Comparison of ENCODE assay signal across 1 cellular context in genomic region chr10:97498841-97499560, GRCh38.
TF ChIP-seq lines count a peak whose summit lies in the region.

A gene with protein sequence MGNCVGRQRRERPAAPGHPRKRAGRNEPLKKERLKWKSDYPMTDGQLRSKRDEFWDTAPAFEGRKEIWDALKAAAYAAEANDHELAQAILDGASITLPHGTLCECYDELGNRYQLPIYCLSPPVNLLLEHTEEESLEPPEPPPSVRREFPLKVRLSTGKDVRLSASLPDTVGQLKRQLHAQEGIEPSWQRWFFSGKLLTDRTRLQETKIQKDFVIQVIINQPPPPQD (plus strand): TSS chr10:97498924. CDS start chr10:97499204, 280 bp downstream.

TF ChIP-seq in HepG2, 621 proteins besides CTCF, POLR2A, EP300 and RAD21 (continued from another document and continues in another):
- TF ChIP-seq ARID4A (CRISPR knock-in tag; IDR thresholded peaks at IDR 0.05; ENCODE audit: borderline replicate concordance) = 0 out of 2 replicates have a peak, but pooled peaks have one; percentile 4
- TF ChIP-seq, protein P1, sequence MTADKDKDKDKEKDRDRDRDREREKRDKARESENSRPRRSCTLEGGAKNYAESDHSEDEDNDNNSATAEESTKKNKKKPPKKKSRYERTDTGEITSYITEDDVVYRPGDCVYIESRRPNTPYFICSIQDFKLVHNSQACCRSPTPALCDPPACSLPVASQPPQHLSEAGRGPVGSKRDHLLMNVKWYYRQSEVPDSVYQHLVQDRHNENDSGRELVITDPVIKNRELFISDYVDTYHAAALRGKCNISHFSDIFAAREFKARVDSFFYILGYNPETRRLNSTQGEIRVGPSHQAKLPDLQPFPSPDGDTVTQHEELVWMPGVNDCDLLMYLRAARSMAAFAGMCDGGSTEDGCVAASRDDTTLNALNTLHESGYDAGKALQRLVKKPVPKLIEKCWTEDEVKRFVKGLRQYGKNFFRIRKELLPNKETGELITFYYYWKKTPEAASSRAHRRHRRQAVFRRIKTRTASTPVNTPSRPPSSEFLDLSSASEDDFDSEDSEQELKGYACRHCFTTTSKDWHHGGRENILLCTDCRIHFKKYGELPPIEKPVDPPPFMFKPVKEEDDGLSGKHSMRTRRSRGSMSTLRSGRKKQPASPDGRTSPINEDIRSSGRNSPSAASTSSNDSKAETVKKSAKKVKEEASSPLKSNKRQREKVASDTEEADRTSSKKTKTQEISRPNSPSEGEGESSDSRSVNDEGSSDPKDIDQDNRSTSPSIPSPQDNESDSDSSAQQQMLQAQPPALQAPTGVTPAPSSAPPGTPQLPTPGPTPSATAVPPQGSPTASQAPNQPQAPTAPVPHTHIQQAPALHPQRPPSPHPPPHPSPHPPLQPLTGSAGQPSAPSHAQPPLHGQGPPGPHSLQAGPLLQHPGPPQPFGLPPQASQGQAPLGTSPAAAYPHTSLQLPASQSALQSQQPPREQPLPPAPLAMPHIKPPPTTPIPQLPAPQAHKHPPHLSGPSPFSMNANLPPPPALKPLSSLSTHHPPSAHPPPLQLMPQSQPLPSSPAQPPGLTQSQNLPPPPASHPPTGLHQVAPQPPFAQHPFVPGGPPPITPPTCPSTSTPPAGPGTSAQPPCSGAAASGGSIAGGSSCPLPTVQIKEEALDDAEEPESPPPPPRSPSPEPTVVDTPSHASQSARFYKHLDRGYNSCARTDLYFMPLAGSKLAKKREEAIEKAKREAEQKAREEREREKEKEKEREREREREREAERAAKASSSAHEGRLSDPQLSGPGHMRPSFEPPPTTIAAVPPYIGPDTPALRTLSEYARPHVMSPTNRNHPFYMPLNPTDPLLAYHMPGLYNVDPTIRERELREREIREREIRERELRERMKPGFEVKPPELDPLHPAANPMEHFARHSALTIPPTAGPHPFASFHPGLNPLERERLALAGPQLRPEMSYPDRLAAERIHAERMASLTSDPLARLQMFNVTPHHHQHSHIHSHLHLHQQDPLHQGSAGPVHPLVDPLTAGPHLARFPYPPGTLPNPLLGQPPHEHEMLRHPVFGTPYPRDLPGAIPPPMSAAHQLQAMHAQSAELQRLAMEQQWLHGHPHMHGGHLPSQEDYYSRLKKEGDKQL (CRISPR knock-in tag; IDR thresholded peaks at IDR 0.05; ENCODE audit: low read depth) = 0 out of 2 replicates have a peak, but pooled peaks have one; percentile 4
- TF ChIP-seq NR2F6 (IDR thresholded peaks at IDR 0.05) = no peak
- TF ChIP-seq NR2F6 (CRISPR knock-in tag; IDR thresholded peaks at IDR 0.05) = no peak
- TF ChIP-seq ZNF768 (CRISPR knock-in tag; IDR thresholded peaks at IDR 0.05) = peak; percentile 13
- no peak for TF ChIP-seq ZNF616 (CRISPR knock-in tag; IDR thresholded peaks at IDR 0.05; ENCODE audit: low read depth)
- TF ChIP-seq HOXA7 (CRISPR knock-in tag; IDR thresholded peaks at IDR 0.05) = no peak
- peak; percentile 51; the same call in 1 of the 2 replicates for TF ChIP-seq HES4 (CRISPR knock-in tag; IDR thresholded peaks at IDR 0.05; ENCODE audit: borderline replicate concordance)
- no peak for TF ChIP-seq ZKSCAN5 (CRISPR knock-in tag; IDR thresholded peaks at IDR 0.05)
- no peak for TF ChIP-seq ZNF660 (CRISPR knock-in tag; IDR thresholded peaks at IDR 0.05; ENCODE audit: borderline replicate concordance, low read depth)
- TF ChIP-seq RFXAP (CRISPR knock-in tag; IDR thresholded peaks at IDR 0.05; ENCODE audit: borderline replicate concordance) = no peak
- TF ChIP-seq, protein P2, sequence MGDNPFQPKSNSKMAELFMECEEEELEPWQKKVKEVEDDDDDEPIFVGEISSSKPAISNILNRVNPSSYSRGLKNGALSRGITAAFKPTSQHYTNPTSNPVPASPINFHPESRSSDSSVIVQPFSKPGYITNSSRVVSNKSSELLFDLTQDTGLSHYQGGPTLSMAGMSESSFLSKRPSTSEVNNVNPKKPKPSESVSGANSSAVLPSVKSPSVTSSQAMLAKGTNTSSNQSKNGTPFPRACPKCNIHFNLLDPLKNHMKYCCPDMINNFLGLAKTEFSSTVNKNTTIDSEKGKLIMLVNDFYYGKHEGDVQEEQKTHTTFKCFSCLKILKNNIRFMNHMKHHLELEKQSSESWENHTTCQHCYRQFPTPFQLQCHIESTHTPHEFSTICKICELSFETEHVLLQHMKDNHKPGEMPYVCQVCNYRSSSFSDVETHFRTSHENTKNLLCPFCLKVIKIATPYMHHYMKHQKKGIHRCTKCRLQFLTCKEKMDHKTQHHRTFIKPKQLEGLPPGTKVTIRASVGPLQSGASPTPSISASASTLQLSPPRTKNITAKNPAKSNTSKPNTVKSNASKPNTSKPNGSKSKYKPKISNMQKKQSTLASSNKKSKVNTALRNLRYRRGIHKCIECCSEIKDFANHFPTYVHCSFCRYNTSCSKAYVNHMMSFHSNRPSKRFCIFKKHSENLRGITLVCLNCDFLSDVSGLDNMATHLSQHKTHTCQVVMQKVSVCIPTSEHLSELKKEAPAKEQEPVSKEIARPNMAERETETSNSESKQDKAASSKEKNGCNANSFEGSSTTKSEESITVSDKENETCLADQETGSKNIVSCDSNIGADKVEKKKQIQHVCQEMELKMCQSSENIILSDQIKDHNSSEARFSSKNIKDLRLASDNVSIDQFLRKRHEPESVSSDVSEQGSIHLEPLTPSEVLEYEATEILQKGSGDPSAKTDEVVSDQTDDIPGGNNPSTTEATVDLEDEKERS (CRISPR knock-in tag; IDR thresholded peaks at IDR 0.05) = no peak
- TF ChIP-seq ZNF235 (CRISPR knock-in tag; IDR thresholded peaks at IDR 0.05; ENCODE audit: borderline replicate concordance) = 0 out of 2 replicates have a peak, but pooled peaks have one; percentile 27
- no peak for TF ChIP-seq RAD51 (IDR thresholded peaks at IDR 0.05; ENCODE audit: borderline replicate concordance)
- 0 out of 2 replicates have a peak, but pooled peaks have one; percentile 6 for TF ChIP-seq CAMTA2 (CRISPR knock-in tag; IDR thresholded peaks at IDR 0.05; ENCODE audit: borderline replicate concordance)
- no peak for TF ChIP-seq PCBP1 (IDR thresholded peaks at IDR 0.05; ENCODE audit: borderline replicate concordance, low read depth, low read length)
- 0 out of 2 replicates have a peak, but pooled peaks have one; percentile 32 for TF ChIP-seq ZNF567 (CRISPR knock-in tag; IDR thresholded peaks at IDR 0.05; ENCODE audit: borderline replicate concordance)
- 0 out of 2 replicates have a peak, but pooled peaks have one; percentile 4 for TF ChIP-seq ZNF878 (CRISPR knock-in tag; IDR thresholded peaks at IDR 0.05)
- no peak for TF ChIP-seq NFATC3 (CRISPR knock-in tag; IDR thresholded peaks at IDR 0.05)
- no peak for TF ChIP-seq ZMYM2 (CRISPR knock-in tag; IDR thresholded peaks at IDR 0.05)
- peak; percentile 59 for TF ChIP-seq ARNT2 (CRISPR knock-in tag; IDR thresholded peaks at IDR 0.05; ENCODE audit: low read depth)
- TF ChIP-seq, protein P3, sequence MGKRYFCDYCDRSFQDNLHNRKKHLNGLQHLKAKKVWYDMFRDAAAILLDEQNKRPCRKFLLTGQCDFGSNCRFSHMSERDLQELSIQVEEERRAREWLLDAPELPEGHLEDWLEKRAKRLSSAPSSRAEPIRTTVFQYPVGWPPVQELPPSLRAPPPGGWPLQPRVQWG (CRISPR knock-in tag; IDR thresholded peaks at IDR 0.05; ENCODE audit: borderline replicate concordance, low read depth) = no peak
- no peak for TF ChIP-seq PITX1 (CRISPR knock-in tag; IDR thresholded peaks at IDR 0.05)
- TF ChIP-seq ZGPAT (CRISPR knock-in tag; IDR thresholded peaks at IDR 0.05) = 0 out of 2 replicates have a peak, but pooled peaks have one; percentile 9
- no peak for TF ChIP-seq XRCC5 (optimal IDR thresholded peaks at IDR 0.05; ENCODE audit: low read length)
- TF ChIP-seq, protein P4, sequence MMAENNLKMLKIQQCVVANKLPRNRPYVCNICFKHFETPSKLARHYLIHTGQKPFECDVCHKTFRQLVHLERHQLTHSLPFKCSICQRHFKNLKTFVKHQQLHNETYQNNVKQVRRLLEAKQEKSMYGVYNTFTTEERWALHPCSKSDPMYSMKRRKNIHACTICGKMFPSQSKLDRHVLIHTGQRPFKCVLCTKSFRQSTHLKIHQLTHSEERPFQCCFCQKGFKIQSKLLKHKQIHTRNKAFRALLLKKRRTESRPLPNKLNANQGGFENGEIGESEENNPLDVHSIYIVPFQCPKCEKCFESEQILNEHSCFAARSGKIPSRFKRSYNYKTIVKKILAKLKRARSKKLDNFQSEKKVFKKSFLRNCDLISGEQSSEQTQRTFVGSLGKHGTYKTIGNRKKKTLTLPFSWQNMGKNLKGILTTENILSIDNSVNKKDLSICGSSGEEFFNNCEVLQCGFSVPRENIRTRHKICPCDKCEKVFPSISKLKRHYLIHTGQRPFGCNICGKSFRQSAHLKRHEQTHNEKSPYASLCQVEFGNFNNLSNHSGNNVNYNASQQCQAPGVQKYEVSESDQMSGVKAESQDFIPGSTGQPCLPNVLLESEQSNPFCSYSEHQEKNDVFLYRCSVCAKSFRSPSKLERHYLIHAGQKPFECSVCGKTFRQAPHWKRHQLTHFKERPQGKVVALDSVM (CRISPR knock-in tag; IDR thresholded peaks at IDR 0.05) = peak; percentile 27; the same call in 1 of the 2 replicates
- TF ChIP-seq ZNF552 (CRISPR knock-in tag; IDR thresholded peaks at IDR 0.05; ENCODE audit: borderline replicate concordance) = no peak
- TF ChIP-seq RARG (CRISPR knock-in tag; IDR thresholded peaks at IDR 0.05; ENCODE audit: low read depth) = no peak
- TF ChIP-seq CHCHD3 (CRISPR knock-in tag; IDR thresholded peaks at IDR 0.05) = 0 out of 2 replicates have a peak, but pooled peaks have one; percentile 61
- no peak for TF ChIP-seq PHF21A (CRISPR knock-in tag; IDR thresholded peaks at IDR 0.05)
- TF ChIP-seq ZNF781 (CRISPR knock-in tag; IDR thresholded peaks at IDR 0.05; ENCODE audit: borderline replicate concordance, not compliant biosample characterization) = no peak
- TF ChIP-seq ZNF205 (CRISPR knock-in tag; IDR thresholded peaks at IDR 0.05) = no peak
- TF ChIP-seq MTF2 (CRISPR knock-in tag; IDR thresholded peaks at IDR 0.05; ENCODE audit: borderline replicate concordance) = no peak
- TF ChIP-seq, protein P5, sequence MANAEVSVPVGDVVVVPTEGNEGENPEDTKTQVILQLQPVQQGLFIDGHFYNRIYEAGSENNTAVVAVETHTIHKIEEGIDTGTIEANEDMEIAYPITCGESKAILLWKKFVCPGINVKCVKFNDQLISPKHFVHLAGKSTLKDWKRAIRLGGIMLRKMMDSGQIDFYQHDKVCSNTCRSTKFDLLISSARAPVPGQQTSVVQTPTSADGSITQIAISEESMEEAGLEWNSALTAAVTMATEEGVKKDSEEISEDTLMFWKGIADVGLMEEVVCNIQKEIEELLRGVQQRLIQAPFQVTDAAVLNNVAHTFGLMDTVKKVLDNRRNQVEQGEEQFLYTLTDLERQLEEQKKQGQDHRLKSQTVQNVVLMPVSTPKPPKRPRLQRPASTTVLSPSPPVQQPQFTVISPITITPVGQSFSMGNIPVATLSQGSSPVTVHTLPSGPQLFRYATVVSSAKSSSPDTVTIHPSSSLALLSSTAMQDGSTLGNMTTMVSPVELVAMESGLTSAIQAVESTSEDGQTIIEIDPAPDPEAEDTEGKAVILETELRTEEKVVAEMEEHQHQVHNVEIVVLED (CRISPR knock-in tag; IDR thresholded peaks at IDR 0.05; ENCODE audit: borderline replicate concordance) = no peak
- TF ChIP-seq MAZ (IDR thresholded peaks at IDR 0.05; ENCODE audit: borderline replicate concordance, low read depth, low read length) = peak; percentile 87
- TF ChIP-seq MAZ (CRISPR knock-in tag; IDR thresholded peaks at IDR 0.05; ENCODE audit: low read depth) = no peak
- no peak for TF ChIP-seq ZBTB25 (CRISPR knock-in tag; IDR thresholded peaks at IDR 0.05)
- no peak for TF ChIP-seq RFX5 (IDR thresholded peaks at IDR 0.05; ENCODE audit: low read depth, low read length)
- 0 out of 2 replicates have a peak, but pooled peaks have one; percentile 69 for TF ChIP-seq ZNF260 (CRISPR knock-in tag; IDR thresholded peaks at IDR 0.05; ENCODE audit: borderline replicate concordance, low read depth)
- TF ChIP-seq MXI1 (IDR thresholded peaks at IDR 0.05; ENCODE audit: borderline replicate concordance, low read depth, low read length) = 0 out of 3 replicates have a peak, but pooled peaks have one; percentile 11
